1 cellular context compared by ENCODE assay signal in genomic region chr10:45596556-45596955, GRCh38.
TF ChIP-seq lines count a peak whose summit lies in the region.

No MANE protein-coding gene starts in this region.

TF ChIP-seq in K562, 482 proteins besides CTCF, POLR2A, EP300 and RAD21:
- TF ChIP-seq SMARCC2 (IDR thresholded peaks at IDR 0.05; ENCODE audit: low read depth) (no peak), MNT (conservative IDR thresholded peaks at IDR 0.05) (no peak), TCF7 (IDR thresholded peaks at IDR 0.05; ENCODE audit: borderline replicate concordance) (no peak), MITF (IDR thresholded peaks at IDR 0.05) (no peak), BRCA1 (IDR thresholded peaks at IDR 0.05) (no peak), BRCA1 (CRISPR knock-in tag; IDR thresholded peaks at IDR 0.05) (no peak), ZNF347 (CRISPR knock-in tag; IDR thresholded peaks at IDR 0.05; ENCODE audit: low read depth) (no peak), KDM5B (IDR thresholded peaks at IDR 0.05; ENCODE audit: insufficient replicate concordance, low read depth, low read length) (no peak), ZNF740 (CRISPR knock-in tag; IDR thresholded peaks at IDR 0.05) (no peak), ZNF740 (tag; IDR thresholded peaks at IDR 0.05) (no peak), HOMEZ (CRISPR knock-in tag; IDR thresholded peaks at IDR 0.05) (no peak), RBM22 (IDR thresholded peaks at IDR 0.05; ENCODE audit: low read depth, low read length, poor library complexity, severe bottlenecking) (no peak), FOXM1 (IDR thresholded peaks at IDR 0.05; ENCODE audit: low read depth) (no peak), FOXM1 (CRISPR knock-in tag; IDR thresholded peaks at IDR 0.05; ENCODE audit: low read depth) (no peak), PREB (CRISPR knock-in tag; IDR thresholded peaks at IDR 0.05) (no peak), ARID3A (IDR thresholded peaks at IDR 0.05; ENCODE audit: borderline replicate concordance, low read depth, low read length) (no peak), TEAD2 (tag; IDR thresholded peaks at IDR 0.05) (no peak), UBTF (IDR thresholded peaks at IDR 0.05; ENCODE audit: borderline replicate concordance in 1 of 2, low read depth in 2 of 2, low read length in 2 of 2) (no peak), KLF1 (tag; IDR thresholded peaks at IDR 0.05) (no peak), ZMIZ1 (IDR thresholded peaks at IDR 0.05; ENCODE audit: low read depth in 2 of 2, low read length in 2 of 2) (no peak), CREB5 (CRISPR knock-in tag; IDR thresholded peaks at IDR 0.05) (no peak), RBFOX2 (IDR thresholded peaks at IDR 0.05; ENCODE audit: low read depth, low read length) (no peak), ZBTB49 (CRISPR knock-in tag; IDR thresholded peaks at IDR 0.05; ENCODE audit: borderline replicate concordance) (no peak)
